2 cellular contexts compared by ENCODE assay signal in genomic region chr10:100859204-100859763, GRCh38.
TF ChIP-seq lines count a peak whose summit lies in the region.

No MANE protein-coding gene starts in this region.

TF ChIP-seq in A549, 52 proteins besides CTCF, POLR2A, EP300 and RAD21:
- TF ChIP-seq, protein P1, sequence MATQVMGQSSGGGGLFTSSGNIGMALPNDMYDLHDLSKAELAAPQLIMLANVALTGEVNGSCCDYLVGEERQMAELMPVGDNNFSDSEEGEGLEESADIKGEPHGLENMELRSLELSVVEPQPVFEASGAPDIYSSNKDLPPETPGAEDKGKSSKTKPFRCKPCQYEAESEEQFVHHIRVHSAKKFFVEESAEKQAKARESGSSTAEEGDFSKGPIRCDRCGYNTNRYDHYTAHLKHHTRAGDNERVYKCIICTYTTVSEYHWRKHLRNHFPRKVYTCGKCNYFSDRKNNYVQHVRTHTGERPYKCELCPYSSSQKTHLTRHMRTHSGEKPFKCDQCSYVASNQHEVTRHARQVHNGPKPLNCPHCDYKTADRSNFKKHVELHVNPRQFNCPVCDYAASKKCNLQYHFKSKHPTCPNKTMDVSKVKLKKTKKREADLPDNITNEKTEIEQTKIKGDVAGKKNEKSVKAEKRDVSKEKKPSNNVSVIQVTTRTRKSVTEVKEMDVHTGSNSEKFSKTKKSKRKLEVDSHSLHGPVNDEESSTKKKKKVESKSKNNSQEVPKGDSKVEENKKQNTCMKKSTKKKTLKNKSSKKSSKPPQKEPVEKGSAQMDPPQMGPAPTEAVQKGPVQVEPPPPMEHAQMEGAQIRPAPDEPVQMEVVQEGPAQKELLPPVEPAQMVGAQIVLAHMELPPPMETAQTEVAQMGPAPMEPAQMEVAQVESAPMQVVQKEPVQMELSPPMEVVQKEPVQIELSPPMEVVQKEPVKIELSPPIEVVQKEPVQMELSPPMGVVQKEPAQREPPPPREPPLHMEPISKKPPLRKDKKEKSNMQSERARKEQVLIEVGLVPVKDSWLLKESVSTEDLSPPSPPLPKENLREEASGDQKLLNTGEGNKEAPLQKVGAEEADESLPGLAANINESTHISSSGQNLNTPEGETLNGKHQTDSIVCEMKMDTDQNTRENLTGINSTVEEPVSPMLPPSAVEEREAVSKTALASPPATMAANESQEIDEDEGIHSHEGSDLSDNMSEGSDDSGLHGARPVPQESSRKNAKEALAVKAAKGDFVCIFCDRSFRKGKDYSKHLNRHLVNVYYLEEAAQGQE (IDR thresholded peaks at IDR 0.05) = peak; percentile 35; the same call in 1 of the 2 replicates
- no peak for TF ChIP-seq ZFP36 (IDR thresholded peaks at IDR 0.05; ENCODE audit: borderline replicate concordance, partially characterized antibody)

TF ChIP-seq in IMR-90, 13 proteins besides CTCF, POLR2A, EP300 and RAD21 (continued from another document):
- TF ChIP-seq CHD1 (IDR thresholded peaks at IDR 0.05; ENCODE audit: low read depth, low read length) = no peak
- TF ChIP-seq FOS (IDR thresholded peaks at IDR 0.05; ENCODE audit: low read depth, low read length) = no peak
- no peak for TF ChIP-seq USF2 (IDR thresholded peaks at IDR 0.05; ENCODE audit: low read depth, low read length)
- TF ChIP-seq RCOR1 (IDR thresholded peaks at IDR 0.05; ENCODE audit: insufficient replicate concordance, low read length) = no peak
- no peak for TF ChIP-seq MXI1 (IDR thresholded peaks at IDR 0.05; ENCODE audit: borderline replicate concordance, low read depth, low read length)
- TF ChIP-seq SMC3 (IDR thresholded peaks at IDR 0.05; ENCODE audit: low read depth, low read length) = no peak
- no peak for TF ChIP-seq NFE2L2 (IDR thresholded peaks at IDR 0.05; ENCODE audit: low read depth, low read length)
- no peak for TF ChIP-seq RFX5 (IDR thresholded peaks at IDR 0.05; ENCODE audit: low read depth, low read length)
